ENCODE assay signal across 9 cellular contexts in the genomic region with DNA sequence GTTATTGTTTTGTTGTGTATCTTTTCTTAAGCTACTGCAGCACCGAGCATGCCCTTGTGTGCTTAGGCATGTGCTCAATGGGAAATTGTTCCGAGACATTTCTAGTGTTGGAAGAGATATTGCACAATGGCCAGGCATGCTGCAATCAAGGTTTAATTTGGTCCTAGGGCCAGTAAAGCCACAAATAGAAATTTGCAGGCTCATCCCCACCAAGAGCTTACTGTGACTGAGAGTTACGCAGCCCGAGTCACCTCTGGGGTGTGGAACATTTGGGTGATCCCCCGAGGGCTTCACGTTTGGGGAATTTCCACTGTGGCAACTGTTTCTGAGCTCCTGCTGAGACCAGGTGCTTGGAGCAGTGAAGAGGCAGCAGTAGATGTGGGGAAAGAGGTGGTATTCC.
DNase-seq lines count a peak whose midpoint lies in the region; ATAC-seq and TF ChIP-seq lines count a peak whose summit lies in the region.
"Had no signal": no experiment of that assay in that cellular context is flagged by ENCODE, and none has a peak within 500 bp of the region (broad histone marks: within the 10 kb centered on the region; RNA-seq: fewer than 3 reads in every experiment).

No MANE protein-coding gene starts in this region.

- peak overlapping the region; percentile 75 for H3K4me3 Mint-ChIP-seq in activated CD4-positive, alpha-beta T cell treated with anti-CD3 and anti-CD28 coated beads for 36 hours
- H3K4me3 Mint-ChIP-seq in activated CD4-positive, alpha-beta T cell treated with anti-CD3 and anti-CD28 coated beads, Interleukin-2, amount 10 ng/mL, durations not matched to agents 24 days and 14 days = peak overlapping the region; percentile 83

- H4K20me1 ChIP-seq in PC-3 (ENCODE audit: low read length) = no peaks in the 10 kb centered on the region

- no peaks in the 10 kb centered on the region for H3K4me1 ChIP-seq in PC-3 (ENCODE audit: insufficient read depth, low read length)

- CTCF ChIA-PET in activated CD4-positive, alpha-beta T cell treated with anti-CD3 and anti-CD28 coated beads for 36 hours (lab: Charles Lee) = interaction anchor here (0.6 to 5.4 kb wide), 6 partner anchors 9 to 65 kb away, joined by 3 to 35 read pairs (median 4); no protein-coding TSS in a partner anchor
- CTCF ChIA-PET in PC-3 (lab: Charles Lee) = no interaction called here

- H3K9me3 Mint-ChIP-seq in activated CD4-positive, alpha-beta T cell treated with anti-CD3 and anti-CD28 coated beads for 36 hours (ENCODE audit: low read depth) = peaks cover 14% of the 10 kb centered on the region
- H3K9me3 Mint-ChIP-seq in activated CD4-positive, alpha-beta T cell treated with anti-CD3 and anti-CD28 coated beads, Interleukin-2, amount 10 ng/mL, durations not matched to agents 24 days and 14 days = peaks cover 13% of the 10 kb centered on the region

- H3K79me2 ChIP-seq in PC-3 (ENCODE audit: low read length) = no peaks in the 10 kb centered on the region

- no peaks in the 10 kb centered on the region for H3K27me3 ChIP-seq in PC-3 (ENCODE audit: low read length)

- DNase-seq in activated CD4-positive, alpha-beta T cell treated with anti-CD3 and anti-CD28 coated beads for 36 hours = peak; percentile 78
- no peak for DNase-seq in activated CD4-positive, alpha-beta T cell treated with anti-CD3 and anti-CD28 coated beads for 1 hour
- DNase-seq in activated CD4-positive, alpha-beta T cell treated with anti-CD3 and anti-CD28 coated beads, Interleukin-2, amount 10 ng/mL, durations not matched to agents 24 days and 14 days = peak; percentile 75
- peak; percentile 17 to 41 for DNase-seq in foreskin fibroblast
- peak; percentile 66 for DNase-seq in stimulated activated naive CD8-positive, alpha-beta T cell treated with anti-CD3 and anti-CD28 coated beads, Interleukin-15, Interleukin-2, amounts not matched to agents 100 U/mL and 50 U/mL, for 24 hours
- DNase-seq in NCI-H82 treated with DMSO at 0.1 percent for 48 hours (lab: John Stamatoyannopoulos, UW; ENCODE audit: unreplicated experiment) = no peak
- no peak for DNase-seq in PC-3
- DNase-seq: kidney had no signal

- no peak overlapping the region for H3K27ac ChIP-seq in PC-3 (ENCODE audit: low read length)

- no peaks in the 10 kb centered on the region for H3K9me3 ChIP-seq in PC-3 (ENCODE audit: low read length)

- TF ChIP-seq CTCF in foreskin fibroblast (IDR thresholded peaks at IDR 0.05; ENCODE audit: low read depth, low read length) = no peak
- TF ChIP-seq CTCF in PC-3 (conservative IDR thresholded peaks at IDR 0.05; ENCODE audit: low read depth, low read length) = no peak

- H3K27ac Mint-ChIP-seq in activated CD4-positive, alpha-beta T cell treated with anti-CD3 and anti-CD28 coated beads for 36 hours = peak overlapping the region; percentile 100
- H3K27ac Mint-ChIP-seq in activated CD4-positive, alpha-beta T cell treated with anti-CD3 and anti-CD28 coated beads, Interleukin-2, amount 10 ng/mL, durations not matched to agents 24 days and 14 days = peak overlapping the region; percentile 99

- H3K4me3 ChIP-seq in foreskin fibroblast (ENCODE audit: low read depth in 1 of 2, low read length in 2 of 2) (no peak overlapping the region), PC-3 (ENCODE audit: low read length) (no peak overlapping the region)

- H3K9me2 ChIP-seq in PC-3 (replicated peaks; ENCODE audit: low read length) = no peaks in the 10 kb centered on the region

- no peak overlapping the region for H2AFZ ChIP-seq in PC-3 (ENCODE audit: low read length)

- H3K27me3 Mint-ChIP-seq in activated CD4-positive, alpha-beta T cell treated with anti-CD3 and anti-CD28 coated beads for 36 hours = no peaks in the 10 kb centered on the region
- no peaks in the 10 kb centered on the region for H3K27me3 Mint-ChIP-seq in activated CD4-positive, alpha-beta T cell treated with anti-CD3 and anti-CD28 coated beads, Interleukin-2, amount 10 ng/mL, durations not matched to agents 24 days and 14 days

- intact Hi-C loops in activated CD4-positive, alpha-beta T cell treated with anti-CD3 and anti-CD28 coated beads for 36 hours (cut with DNase I, micrococcal nuclease) = loop anchor here (1.0 to 10.0 kb wide), 10 partner anchors 55 to 1742 kb away; no protein-coding TSS in a partner anchor
- intact Hi-C loops in activated CD4-positive, alpha-beta T cell treated with anti-CD3 and anti-CD28 coated beads, Interleukin-2, amount 10 ng/mL, durations not matched to agents 24 days and 14 days (cut with micrococcal nuclease) = loop anchor here (1.0 to 10.0 kb wide), 6 partner anchors 45 to 520 kb away; a partner anchor contains a TSS
- intact Hi-C loops in PC-3 (cut with micrococcal nuclease) = no loop called here

- H3F3A ChIP-seq in PC-3 (ENCODE audit: low read length, unreplicated experiment) = no peaks in the 10 kb centered on the region

- POLR2A ChIA-PET in activated CD4-positive, alpha-beta T cell treated with anti-CD3 and anti-CD28 coated beads for 36 hours (lab: Charles Lee) = interaction anchor here (0.7 to 4.1 kb wide), 7 partner anchors 11 to 301 kb away, joined by 3 to 60 read pairs (median 11); no protein-coding TSS in a partner anchor
- POLR2A ChIA-PET in PC-3 (lab: Charles Lee; ENCODE audit: unreplicated experiment) = no interaction called here

- peaks cover 54% of the 10 kb centered on the region for H3K36me3 Mint-ChIP-seq in activated CD4-positive, alpha-beta T cell treated with anti-CD3 and anti-CD28 coated beads for 36 hours (ENCODE audit: low read depth)
- peaks cover 21% of the 10 kb centered on the region for H3K36me3 Mint-ChIP-seq in activated CD4-positive, alpha-beta T cell treated with anti-CD3 and anti-CD28 coated beads, Interleukin-2, amount 10 ng/mL, durations not matched to agents 24 days and 14 days (ENCODE audit: low read depth)

- peak; percentile 14 for ATAC-seq in activated CD4-positive, alpha-beta T cell treated with anti-CD3 and anti-CD28 coated beads for 36 hours
- ATAC-seq in stimulated activated naive CD8-positive, alpha-beta T cell treated with anti-CD3 and anti-CD28 coated beads, Interleukin-15, Interleukin-2, amounts not matched to agents 100 U/mL and 50 U/mL, for 24 hours = peak; percentile 32
- no peak for ATAC-seq in GM18519 (IDR thresholded peaks at IDR 0.05; ENCODE audit: low FRiP score, unreplicated experiment)
- no peak for ATAC-seq in PC-3

- H3K9ac ChIP-seq in PC-3 (ENCODE audit: low read length) = no peak overlapping the region

- no TSS peak for BruUV-seq in PC-3 (replicated peaks; lab: Mats Ljungman, UMichigan)

- H3K4me2 ChIP-seq in PC-3 (ENCODE audit: low read length) = no peak overlapping the region

- peaks cover 84% of the 10 kb centered on the region for H3K4me1 Mint-ChIP-seq in activated CD4-positive, alpha-beta T cell treated with anti-CD3 and anti-CD28 coated beads for 36 hours
- peaks cover 73% of the 10 kb centered on the region for H3K4me1 Mint-ChIP-seq in activated CD4-positive, alpha-beta T cell treated with anti-CD3 and anti-CD28 coated beads, Interleukin-2, amount 10 ng/mL, durations not matched to agents 24 days and 14 days

- no peaks in the 10 kb centered on the region for H3K36me3 ChIP-seq in PC-3 (ENCODE audit: low read depth, low read length)

Comparison
In these comparisons a context has a peak if more than half of its experiments do, and no peak if none do; other contexts are left out.
1. DNase-seq: peak in activated CD4-positive, alpha-beta T cell treated with anti-CD3 and anti-CD28 coated beads for 36 hours (single experiment), activated CD4-positive, alpha-beta T cell treated with anti-CD3 and anti-CD28 coated beads, Interleukin-2, amount 10 ng/mL, durations not matched to agents 24 days and 14 days (single experiment), foreskin fibroblast (2 of 2) and stimulated activated naive CD8-positive, alpha-beta T cell treated with anti-CD3 and anti-CD28 coated beads, Interleukin-15, Interleukin-2, amounts not matched to agents 100 U/mL and 50 U/mL, for 24 hours (single experiment); none in activated CD4-positive, alpha-beta T cell treated with anti-CD3 and anti-CD28 coated beads for 1 hour (single experiment), NCI-H82 treated with DMSO at 0.1 percent for 48 hours (single experiment) and PC-3 (single experiment).
2. ATAC-seq: peak in activated CD4-positive, alpha-beta T cell treated with anti-CD3 and anti-CD28 coated beads for 36 hours (single experiment) and stimulated activated naive CD8-positive, alpha-beta T cell treated with anti-CD3 and anti-CD28 coated beads, Interleukin-15, Interleukin-2, amounts not matched to agents 100 U/mL and 50 U/mL, for 24 hours (single experiment); none in GM18519 (single experiment) and PC-3 (single experiment).